ENCODE assay signal across 8 cellular contexts in the genomic region with DNA sequence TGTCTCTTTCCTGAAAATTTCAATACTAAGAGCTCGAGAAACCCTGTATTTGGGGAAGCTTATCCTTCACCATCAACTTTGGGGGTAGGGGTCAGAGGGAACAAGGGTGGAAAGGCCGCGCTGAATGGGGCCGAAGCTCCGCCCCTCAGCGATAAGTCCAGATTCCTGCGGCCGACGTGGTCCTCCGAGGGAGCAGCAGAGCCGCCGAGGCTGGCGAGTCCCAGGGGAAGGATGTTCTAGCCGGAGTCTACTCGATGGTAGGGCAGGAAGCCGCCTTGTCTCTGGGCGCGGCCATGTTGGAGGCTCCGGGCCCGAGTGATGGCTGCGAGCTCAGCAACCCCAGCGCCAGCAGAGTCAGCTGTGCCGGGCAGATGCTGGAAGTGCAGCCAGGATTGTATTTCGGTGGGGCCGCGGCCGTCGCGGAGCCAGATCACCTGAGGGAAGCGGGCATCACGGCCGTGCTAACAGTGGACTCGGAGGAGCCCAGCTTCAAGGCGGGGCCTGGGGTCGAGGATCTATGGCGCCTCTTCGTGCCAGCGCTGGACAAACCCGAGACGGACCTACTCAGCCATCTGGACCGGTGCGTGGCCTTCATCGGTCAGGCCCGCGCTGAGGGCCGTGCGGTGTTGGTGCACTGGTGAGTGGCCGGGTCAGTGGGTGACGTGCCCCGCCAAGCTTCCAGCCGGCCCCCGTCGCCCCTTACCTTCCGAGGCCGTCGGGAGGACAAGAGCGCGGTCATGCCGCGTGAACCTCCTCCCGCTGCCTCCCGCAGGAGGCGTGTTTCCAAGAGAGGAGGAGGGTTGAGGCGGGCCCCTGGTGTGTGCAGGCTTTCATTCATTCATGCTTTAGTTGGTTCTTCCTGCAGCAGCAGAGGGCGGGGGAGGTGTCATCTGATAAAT. TPM values are rescaled to one million over a fixed set of nuclear protein-coding genes. Genes with fewer than 3 reads are reported as not detected.
A peak's percentile ranks its signal among the peaks of the same experiment; 100 is the strongest.
DNase-seq lines count a peak whose midpoint lies in the region; ATAC-seq and TF ChIP-seq lines count a peak whose summit lies in the region.

A gene with protein sequence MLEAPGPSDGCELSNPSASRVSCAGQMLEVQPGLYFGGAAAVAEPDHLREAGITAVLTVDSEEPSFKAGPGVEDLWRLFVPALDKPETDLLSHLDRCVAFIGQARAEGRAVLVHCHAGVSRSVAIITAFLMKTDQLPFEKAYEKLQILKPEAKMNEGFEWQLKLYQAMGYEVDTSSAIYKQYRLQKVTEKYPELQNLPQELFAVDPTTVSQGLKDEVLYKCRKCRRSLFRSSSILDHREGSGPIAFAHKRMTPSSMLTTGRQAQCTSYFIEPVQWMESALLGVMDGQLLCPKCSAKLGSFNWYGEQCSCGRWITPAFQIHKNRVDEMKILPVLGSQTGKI (plus strand): TSS at position 278 of the 899 bp plus-strand sequence. CDS start 16 bp downstream, at position 294.

- DNase-seq in AG08395 (ENCODE audit: low spot score) (peak; percentile 96), NCI-H2227 (lab: John Stamatoyannopoulos, UW; ENCODE audit: unreplicated experiment) (peak; percentile 97), WTC11 (ENCODE audit: low spot score) (peak; percentile 95), cardiac fibroblast (ENCODE audit: low read depth in 2 of 2) (peak; percentile 97 to 98), immature natural killer cell (peak; percentile 82 to 86 (median 84)), smooth muscle cell of the brain vasculature (ENCODE audit: low read depth, low spot score) (peak; percentile 86)

- peak; percentile 89 for ATAC-seq in GM18870 (IDR thresholded peaks at IDR 0.05; ENCODE audit: unreplicated experiment)
- peak; percentile 92 for ATAC-seq in HG03135 (IDR thresholded peaks at IDR 0.05; ENCODE audit: unreplicated experiment)
- ATAC-seq in WTC11, result peak; percentile 97

- peaks cover 15% of the 10 kb centered on the region for H3K4me1 Mint-ChIP-seq in WTC11
- peaks cover 26 to 41% of the 10 kb centered on the region in 2 donors for H3K4me1 Mint-ChIP-seq in immature natural killer cell

- H3K27ac Mint-ChIP-seq in WTC11 (peak within 1 kb of the TSS; percentile 99), immature natural killer cell (peak within 1 kb of the TSS; percentile 89 to 95 (median 94))

- H3K4me3 ChIP-seq in cardiac fibroblast (replicated peaks in 1 of 2; ENCODE audit: low read depth in 2 of 2, low read length in 2 of 2), result peak within 1 kb of the TSS; percentile 91 to 97

- H3K36me3 Mint-ChIP-seq in WTC11 (peaks cover 33% of the 10 kb centered on the region), immature natural killer cell (peaks cover 8 to 13% (median 8%) of the 10 kb centered on the region in 3 donors)

- H3K4me3 Mint-ChIP-seq in WTC11 (peak within 1 kb of the TSS; percentile 99), immature natural killer cell (peak within 1 kb of the TSS; percentile 99)

- POLR2A ChIA-PET in WTC11 (lab: Charles Lee), result interaction anchor here (0.5 to 1.4 kb wide), 5 partner anchors 11 to 274 kb away, joined by 3 to 10 read pairs (median 4); a partner anchor contains a TSS

- H3K27me3 Mint-ChIP-seq in WTC11 (ENCODE audit: low read depth) (peaks cover 9% of the 10 kb centered on the region), immature natural killer cell (ENCODE audit: low read depth in 3 of 3) (peaks cover 0 to 6% (median 5%) of the 10 kb centered on the region in 3 donors)

- H3K9me3 Mint-ChIP-seq in WTC11, result peaks cover 4% of the 10 kb centered on the region
- H3K9me3 Mint-ChIP-seq in immature natural killer cell, result no peaks in the 10 kb centered on the region

- no peak for TF ChIP-seq CTCF in WTC11 (IDR thresholded peaks at IDR 0.05)
- no peak for TF ChIP-seq CTCF in cardiac fibroblast (IDR thresholded peaks at IDR 0.05; ENCODE audit: low read depth, low read length)

- CTCF ChIA-PET in WTC11 (lab: Charles Lee), result interaction anchor here (0.6 to 2.0 kb wide), 9 partner anchors 8 to 287 kb away, joined by 3 to 19 read pairs (median 6); no protein-coding TSS in a partner anchor

TF ChIP-seq in WTC11, 78 proteins besides CTCF, POLR2A, EP300 and RAD21 (continues in another document):
- no peak for TF ChIP-seq ZNF121 (CRISPR knock-in tag; IDR thresholded peaks at IDR 0.05)
- TF ChIP-seq, protein P1, sequence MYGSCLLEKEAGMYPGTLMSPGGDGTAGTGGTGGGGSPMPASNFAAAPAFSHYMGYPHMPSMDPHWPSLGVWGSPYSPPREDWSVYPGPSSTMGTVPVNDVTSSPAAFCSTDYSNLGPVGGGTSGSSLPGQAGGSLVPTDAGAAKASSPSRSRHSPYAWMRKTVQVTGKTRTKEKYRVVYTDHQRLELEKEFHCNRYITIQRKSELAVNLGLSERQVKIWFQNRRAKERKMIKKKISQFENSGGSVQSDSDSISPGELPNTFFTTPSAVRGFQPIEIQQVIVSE (CRISPR knock-in tag; IDR thresholded peaks at IDR 0.05; ENCODE audit: borderline replicate concordance), result no peak
- TF ChIP-seq ATF1 (CRISPR knock-in tag; IDR thresholded peaks at IDR 0.05), result no peak
- TF ChIP-seq, protein P2, sequence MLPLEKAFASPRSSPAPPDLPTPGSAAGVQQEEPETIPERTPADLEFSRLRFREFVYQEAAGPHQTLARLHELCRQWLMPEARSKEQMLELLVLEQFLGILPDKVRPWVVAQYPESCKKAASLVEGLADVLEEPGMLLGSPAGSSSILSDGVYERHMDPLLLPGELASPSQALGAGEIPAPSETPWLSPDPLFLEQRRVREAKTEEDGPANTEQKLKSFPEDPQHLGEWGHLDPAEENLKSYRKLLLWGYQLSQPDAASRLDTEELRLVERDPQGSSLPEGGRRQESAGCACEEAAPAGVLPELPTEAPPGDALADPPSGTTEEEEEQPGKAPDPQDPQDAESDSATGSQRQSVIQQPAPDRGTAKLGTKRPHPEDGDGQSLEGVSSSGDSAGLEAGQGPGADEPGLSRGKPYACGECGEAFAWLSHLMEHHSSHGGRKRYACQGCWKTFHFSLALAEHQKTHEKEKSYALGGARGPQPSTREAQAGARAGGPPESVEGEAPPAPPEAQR (CRISPR knock-in tag; IDR thresholded peaks at IDR 0.05), result no peak
- TF ChIP-seq, protein P3, sequence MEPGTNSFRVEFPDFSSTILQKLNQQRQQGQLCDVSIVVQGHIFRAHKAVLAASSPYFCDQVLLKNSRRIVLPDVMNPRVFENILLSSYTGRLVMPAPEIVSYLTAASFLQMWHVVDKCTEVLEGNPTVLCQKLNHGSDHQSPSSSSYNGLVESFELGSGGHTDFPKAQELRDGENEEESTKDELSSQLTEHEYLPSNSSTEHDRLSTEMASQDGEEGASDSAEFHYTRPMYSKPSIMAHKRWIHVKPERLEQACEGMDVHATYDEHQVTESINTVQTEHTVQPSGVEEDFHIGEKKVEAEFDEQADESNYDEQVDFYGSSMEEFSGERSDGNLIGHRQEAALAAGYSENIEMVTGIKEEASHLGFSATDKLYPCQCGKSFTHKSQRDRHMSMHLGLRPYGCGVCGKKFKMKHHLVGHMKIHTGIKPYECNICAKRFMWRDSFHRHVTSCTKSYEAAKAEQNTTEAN (CRISPR knock-in tag; IDR thresholded peaks at IDR 0.05), result 0 out of 2 replicates have a peak, but pooled peaks have one; percentile 67
- TF ChIP-seq, protein P4, sequence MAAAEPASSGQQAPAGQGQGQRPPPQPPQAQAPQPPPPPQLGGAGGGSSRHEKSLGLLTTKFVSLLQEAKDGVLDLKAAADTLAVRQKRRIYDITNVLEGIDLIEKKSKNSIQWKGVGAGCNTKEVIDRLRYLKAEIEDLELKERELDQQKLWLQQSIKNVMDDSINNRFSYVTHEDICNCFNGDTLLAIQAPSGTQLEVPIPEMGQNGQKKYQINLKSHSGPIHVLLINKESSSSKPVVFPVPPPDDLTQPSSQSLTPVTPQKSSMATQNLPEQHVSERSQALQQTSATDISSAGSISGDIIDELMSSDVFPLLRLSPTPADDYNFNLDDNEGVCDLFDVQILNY (CRISPR knock-in tag; IDR thresholded peaks at IDR 0.05), result peak; percentile 78
- peak; percentile 80; the same call in 1 of the 2 replicates for TF ChIP-seq NFE2L1 (CRISPR knock-in tag; IDR thresholded peaks at IDR 0.05)
- TF ChIP-seq ESRRA (CRISPR knock-in tag; IDR thresholded peaks at IDR 0.05; ENCODE audit: borderline replicate concordance), result peak; percentile 72; the same call in 1 of the 2 replicates
- no peak for TF ChIP-seq JUN (CRISPR knock-in tag; IDR thresholded peaks at IDR 0.05)
- TF ChIP-seq, protein P5, sequence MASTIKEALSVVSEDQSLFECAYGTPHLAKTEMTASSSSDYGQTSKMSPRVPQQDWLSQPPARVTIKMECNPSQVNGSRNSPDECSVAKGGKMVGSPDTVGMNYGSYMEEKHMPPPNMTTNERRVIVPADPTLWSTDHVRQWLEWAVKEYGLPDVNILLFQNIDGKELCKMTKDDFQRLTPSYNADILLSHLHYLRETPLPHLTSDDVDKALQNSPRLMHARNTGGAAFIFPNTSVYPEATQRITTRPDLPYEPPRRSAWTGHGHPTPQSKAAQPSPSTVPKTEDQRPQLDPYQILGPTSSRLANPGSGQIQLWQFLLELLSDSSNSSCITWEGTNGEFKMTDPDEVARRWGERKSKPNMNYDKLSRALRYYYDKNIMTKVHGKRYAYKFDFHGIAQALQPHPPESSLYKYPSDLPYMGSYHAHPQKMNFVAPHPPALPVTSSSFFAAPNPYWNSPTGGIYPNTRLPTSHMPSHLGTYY (CRISPR knock-in tag; IDR thresholded peaks at IDR 0.05), result no peak; the same call in 1 of the 2 replicates

RNA-seq across cellular contexts. Expression of the gene that starts here (rescaled TPM):
- 24.5 to 29.4 TPM (median 27.6 TPM) in 3 replicates for total RNA-seq in WTC11 (2021)
- 100 to 1,000 TPM in 1 of 3 donors, 10 to 100 TPM in 2; 69.5 to 104 (median 71.7) TPM for polyA plus RNA-seq in immature natural killer cell

Comparison
In these comparisons a context has a peak if more than half of its experiments do, and no peak if none do; other contexts are left out.
1. Peak in every context shown above with its lines: DNase-seq, ATAC-seq and H3K4me3 ChIP-seq.